Comparison of ENCODE assay signal across 16 cellular contexts in genomic region chr5:175814676-175815075, GRCh38. TPM values are rescaled to one million over a fixed set of nuclear protein-coding genes. Genes with fewer than 3 reads are reported as not detected.
DNase-seq lines count a peak whose midpoint lies in the region; ATAC-seq and TF ChIP-seq lines count a peak whose summit lies in the region.
"Had no signal": no experiment of that assay in that cellular context is flagged by ENCODE, and none has a peak within 500 bp of the region (broad histone marks: within the 10 kb centered on the region; RNA-seq: fewer than 3 reads in every experiment).

No MANE protein-coding gene starts in this region.

- ATAC-seq in stimulated activated naive B cell treated with anti-CD40 and anti-IgM and Interleukin-4, amounts not matched to agents 10 μg/mL and 1 μg/mL and 100 μg/mL, for 72 hours (replicated peaks): no peak
- no peak for ATAC-seq in HG03280 (IDR thresholded peaks at IDR 0.05; ENCODE audit: unreplicated experiment)
- no peak for ATAC-seq in stimulated activated memory B cell treated with anti-CD40 and anti-IgM and Interleukin-4, amounts not matched to agents 10 μg/mL and 1 μg/mL and 100 μg/mL, for 72 hours
- ATAC-seq: activated naive CD8-positive, alpha-beta T cell treated with anti-CD3 and anti-CD28 coated beads, Interleukin-2, amount 50 U/mL, for 24 hours; gastrocnemius medialis had no signal

- no peak overlapping the region for H3K4me3 ChIP-seq in fibroblast of the aortic adventitia (ENCODE audit: low read depth, low read length)
- H3K4me3 ChIP-seq: BLaER1, gastrocnemius medialis, skin epidermis had no signal

- TF ChIP-seq CTCF in fibroblast of the aortic adventitia (IDR thresholded peaks at IDR 0.05; ENCODE audit: insufficient read depth, low read length): no peak

- H3K27me3 Mint-ChIP-seq in stimulated activated naive B cell treated with anti-CD40 and anti-IgM and Interleukin-4, amounts not matched to agents 10 μg/mL and 1 μg/mL and 100 μg/mL, for 72 hours: peaks cover 37 to 39% of the 10 kb centered on the region in 2 donors
- H3K27me3 Mint-ChIP-seq in stimulated activated memory B cell treated with anti-CD40 and anti-IgM and Interleukin-4, amounts not matched to agents 10 μg/mL and 1 μg/mL and 100 μg/mL, for 72 hours: peaks cover 37% of the 10 kb centered on the region

- H3K4me3 Mint-ChIP-seq in stimulated activated naive B cell treated with anti-CD40 and anti-IgM and Interleukin-4, amounts not matched to agents 10 μg/mL and 1 μg/mL and 100 μg/mL, for 72 hours: no peak overlapping the region
- H3K4me3 Mint-ChIP-seq in stimulated activated memory B cell treated with anti-CD40 and anti-IgM and Interleukin-4, amounts not matched to agents 10 μg/mL and 1 μg/mL and 100 μg/mL, for 72 hours: no peak overlapping the region
- H3K4me3 Mint-ChIP-seq: activated naive CD8-positive, alpha-beta T cell treated with anti-CD3 and anti-CD28 coated beads, Interleukin-2, amount 50 U/mL, for 24 hours; memory B cell had no signal

- H3K27ac Mint-ChIP-seq in stimulated activated naive B cell treated with anti-CD40 and anti-IgM and Interleukin-4, amounts not matched to agents 10 μg/mL and 1 μg/mL and 100 μg/mL, for 72 hours: no peak overlapping the region
- H3K27ac Mint-ChIP-seq in stimulated activated memory B cell treated with anti-CD40 and anti-IgM and Interleukin-4, amounts not matched to agents 10 μg/mL and 1 μg/mL and 100 μg/mL, for 72 hours: no peak overlapping the region
- H3K27ac Mint-ChIP-seq: activated naive CD8-positive, alpha-beta T cell treated with anti-CD3 and anti-CD28 coated beads, Interleukin-2, amount 50 U/mL, for 24 hours; memory B cell had no signal

- no peaks in the 10 kb centered on the region for H3K4me1 Mint-ChIP-seq in stimulated activated naive B cell treated with anti-CD40 and anti-IgM and Interleukin-4, amounts not matched to agents 10 μg/mL and 1 μg/mL and 100 μg/mL, for 72 hours
- no peaks in the 10 kb centered on the region for H3K4me1 Mint-ChIP-seq in stimulated activated memory B cell treated with anti-CD40 and anti-IgM and Interleukin-4, amounts not matched to agents 10 μg/mL and 1 μg/mL and 100 μg/mL, for 72 hours
- H3K4me1 Mint-ChIP-seq: activated naive CD8-positive, alpha-beta T cell treated with anti-CD3 and anti-CD28 coated beads, Interleukin-2, amount 50 U/mL, for 24 hours; memory B cell had no signal

- no peaks in the 10 kb centered on the region for H3K9me3 Mint-ChIP-seq in stimulated activated naive B cell treated with anti-CD40 and anti-IgM and Interleukin-4, amounts not matched to agents 10 μg/mL and 1 μg/mL and 100 μg/mL, for 72 hours
- H3K9me3 Mint-ChIP-seq in stimulated activated memory B cell treated with anti-CD40 and anti-IgM and Interleukin-4, amounts not matched to agents 10 μg/mL and 1 μg/mL and 100 μg/mL, for 72 hours: no peaks in the 10 kb centered on the region
- H3K9me3 Mint-ChIP-seq: activated naive CD8-positive, alpha-beta T cell treated with anti-CD3 and anti-CD28 coated beads, Interleukin-2, amount 50 U/mL, for 24 hours; memory B cell had no signal

- DNase-seq in 8988T (peak; percentile 85), HCEC 1CT (peak; percentile 89), SW480 (ENCODE audit: low spot score) (peak; percentile 30), fibroblast of the aortic adventitia (ENCODE audit: low read depth) (peak; percentile 41)
- DNase-seq in stimulated activated naive B cell treated with anti-CD40 and anti-IgM and Interleukin-4, amounts not matched to agents 10 μg/mL and 1 μg/mL and 100 μg/mL, for 72 hours: no peak
- DNase-seq in activated CD8-positive, alpha-beta memory T cell treated with anti-CD3 and anti-CD28 coated beads for 24 hours: no peak
- DNase-seq: activated CD4-positive, alpha-beta T cell treated with anti-CD3 and anti-CD28 coated beads, Interleukin-2, amount 50 U/mL, for 48 hours; activated naive CD8-positive, alpha-beta T cell treated with anti-CD3 and anti-CD28 coated beads, Interleukin-2, amount 50 U/mL, for 24 hours; NCI-H2029 had no signal

- no peaks in the 10 kb centered on the region for H3K36me3 Mint-ChIP-seq in stimulated activated naive B cell treated with anti-CD40 and anti-IgM and Interleukin-4, amounts not matched to agents 10 μg/mL and 1 μg/mL and 100 μg/mL, for 72 hours
- no peaks in the 10 kb centered on the region for H3K36me3 Mint-ChIP-seq in stimulated activated memory B cell treated with anti-CD40 and anti-IgM and Interleukin-4, amounts not matched to agents 10 μg/mL and 1 μg/mL and 100 μg/mL, for 72 hours
- H3K36me3 Mint-ChIP-seq: memory B cell had no signal

RNA-seq across cellular contexts. Expression of gene CPLX2, which starts 56.7 kb away (rescaled TPM):
- total RNA-seq in fibroblast of the aortic adventitia (ENCODE audit: low replicate concordance): not detected in 2 replicates
- total RNA-seq: gastrocnemius medialis, SK-MEL-5 had no signal

Comparison
In these comparisons a context has a peak if more than half of its experiments do, and no peak if none do; other contexts are left out.
1. DNase-seq: peak in 8988T (single experiment), HCEC 1CT (single experiment), SW480 (single experiment) and fibroblast of the aortic adventitia (single experiment); none in stimulated activated naive B cell treated with anti-CD40 and anti-IgM and Interleukin-4, amounts not matched to agents 10 μg/mL and 1 μg/mL and 100 μg/mL, for 72 hours (single experiment) and activated CD8-positive, alpha-beta memory T cell treated with anti-CD3 and anti-CD28 coated beads for 24 hours (single experiment).